1 cellular context compared by ENCODE assay signal in genomic region chr1:182684128-182684828, GRCh38.
TF ChIP-seq lines count a peak whose summit lies in the region.

Gene RGS8, minus strand, starts transcription at chr1:182684587. Its CDS starts 14,938 bp downstream, at chr1:182669649.

TF ChIP-seq in GM23338, 12 proteins besides CTCF, POLR2A, EP300 and RAD21 (continued from another document):
- no peak for TF ChIP-seq JUNB (IDR thresholded peaks at IDR 0.05; ENCODE audit: unreplicated experiment)
- no peak for TF ChIP-seq EZH2 (IDR thresholded peaks at IDR 0.05; ENCODE audit: low read depth, unreplicated experiment)
- TF ChIP-seq EZH2phosphoT487 (IDR thresholded peaks at IDR 0.05; ENCODE audit: unreplicated experiment), result no peak
- TF ChIP-seq ETS1 (IDR thresholded peaks at IDR 0.05), result no peak
- TF ChIP-seq REST (IDR thresholded peaks at IDR 0.05; ENCODE audit: unreplicated experiment), result no peak
- no peak for TF ChIP-seq POLR2AphosphoS5 (IDR thresholded peaks at IDR 0.05; ENCODE audit: low read depth)
- TF ChIP-seq ZNF331 (CRISPR knock-in tag; IDR thresholded peaks at IDR 0.05; ENCODE audit: low read depth), result no peak
- TF ChIP-seq ZNF114 (CRISPR knock-in tag; IDR thresholded peaks at IDR 0.05), result no peak
- no peak for TF ChIP-seq STAT1 (IDR thresholded peaks at IDR 0.05; ENCODE audit: unreplicated experiment)
